Comparison of ENCODE assay signal across 8 cellular contexts in genomic region chr16:85717393-85718152, GRCh38. TPM values are rescaled to one million over a fixed set of nuclear protein-coding genes. Genes with fewer than 3 reads are reported as not detected.
DNase-seq lines count a peak whose midpoint lies in the region; ATAC-seq, FAIRE-seq and TF ChIP-seq lines count a peak whose summit lies in the region.

No MANE protein-coding gene starts in this region.

- H3K4me1 ChIP-seq in right lobe of liver, result peaks cover 0 to 15% (median 3%) of the 10 kb centered on the region in 4 donors

- H3K27me3 ChIP-seq in right lobe of liver, result no peaks in the 10 kb centered on the region

- no peak overlapping the region for H3K27ac ChIP-seq in right lobe of liver

- H3K36me3 ChIP-seq in right lobe of liver, result no peaks in the 10 kb centered on the region

- ATAC-seq in right lobe of liver (peak; percentile 78 to 90 (median 86)), GM21717 (IDR thresholded peaks at IDR 0.05; ENCODE audit: unreplicated experiment) (no peak)

- peak; percentile 72 for TF ChIP-seq CTCF in choroid plexus epithelial cell (conservative IDR thresholded peaks at IDR 0.05; ENCODE audit: low read depth, low read length)
- peak; percentile 78 to 82 (median 80) for TF ChIP-seq CTCF in right lobe of liver (IDR thresholded peaks at IDR 0.05)

- intact Hi-C loops in right lobe of liver (cut with DNase I), result loop anchor here (5.0 to 10.0 kb wide), 2 partner anchors 55 to 63 kb away; no protein-coding TSS in a partner anchor

- 3% methylated on average over 11 of the region's 21 CpGs for WGBS in right lobe of liver (ENCODE audit: insufficient coverage, low coverage, low lambda C conversion rate, missing lambda C conversion rate)

- no peaks in the 10 kb centered on the region for H3K9me3 ChIP-seq in right lobe of liver

- FAIRE-seq in GM18507 (lab: Jason Lieb, UNC), result peak; percentile 70

- no peak for TF ChIP-seq POLR2A in right lobe of liver (IDR thresholded peaks at IDR 0.05)

- H3K4me3 ChIP-seq in choroid plexus epithelial cell (ENCODE audit: low read depth, low read length), result no peak overlapping the region
- H3K4me3 ChIP-seq in right lobe of liver, result no peak overlapping the region

- DNase-seq in A172 (ENCODE audit: low spot score) (peak; percentile 46), GM18507 (ENCODE audit: extremely low spot score, insufficient read length, low read depth) (peak; percentile 66), NCI-H510A (lab: John Stamatoyannopoulos, UW) (peak; percentile 50), choroid plexus epithelial cell (ENCODE audit: low read depth) (peak; percentile 64), right lobe of liver (peak; percentile 82 to 90 (median 89))
- peak; percentile 47 to 57 for DNase-seq in activated CD4-positive, alpha-beta T cell treated with anti-CD3 and anti-CD28 coated beads for 4 hours
- DNase-seq in stimulated activated CD4-positive, alpha-beta T cell treated with anti-CD3 and anti-CD28 coated beads, TNF-alpha, amount 100 ng/mL, for 24 hours (ENCODE audit: low read depth in 3 of 3), result peak; percentile 29 to 55 (median 43)

RNA-seq across cellular contexts. Expression of gene GINS2, which starts 28.8 kb away (rescaled TPM):
- 67.4 and 68.3 TPM in 2 replicates for total RNA-seq in A172 (2014; rRNA removed; shearing (Covaris generic))
- total RNA-seq in right lobe of liver, result 1 to 10 TPM in 4 of 6 experiments, under 1 TPM in 2; 0.49 to 4.7 (median 1.3) TPM

RNA-seq across cellular contexts. Expression of gene C16orf74, which starts 33.3 kb away (rescaled TPM):
- total RNA-seq in A172 (2014; rRNA removed; shearing (Covaris generic)), result 10.9 and 11.1 TPM in 2 replicates
- under 1 TPM in 4 of 6 experiments, not detected in 2; 0.31 to 0.98 (median 0.70) TPM for total RNA-seq in right lobe of liver

Comparison
In these comparisons a context has a peak if more than half of its experiments do, and no peak if none do; other contexts are left out.
1. RNA of gene GINS2, which starts 28.8 kb away (total RNA-seq): 67.4 to 68.3 TPM in A172; 0.49 to 4.7 TPM in right lobe of liver; every median in the first group is over 10 times any median in the second.
2. Peak in every context shown above with its lines, with median percentiles within 50 percentile points of each other: DNase-seq.